1 cellular context compared by ENCODE assay signal in genomic region chr1:186082235-186082937, GRCh38.
TF ChIP-seq lines count a peak whose summit lies in the region.

No MANE protein-coding gene starts in this region.

TF ChIP-seq in K562, 482 proteins besides CTCF, POLR2A, EP300 and RAD21 (continued from another document and continues in another):
- TF ChIP-seq, protein P1, sequence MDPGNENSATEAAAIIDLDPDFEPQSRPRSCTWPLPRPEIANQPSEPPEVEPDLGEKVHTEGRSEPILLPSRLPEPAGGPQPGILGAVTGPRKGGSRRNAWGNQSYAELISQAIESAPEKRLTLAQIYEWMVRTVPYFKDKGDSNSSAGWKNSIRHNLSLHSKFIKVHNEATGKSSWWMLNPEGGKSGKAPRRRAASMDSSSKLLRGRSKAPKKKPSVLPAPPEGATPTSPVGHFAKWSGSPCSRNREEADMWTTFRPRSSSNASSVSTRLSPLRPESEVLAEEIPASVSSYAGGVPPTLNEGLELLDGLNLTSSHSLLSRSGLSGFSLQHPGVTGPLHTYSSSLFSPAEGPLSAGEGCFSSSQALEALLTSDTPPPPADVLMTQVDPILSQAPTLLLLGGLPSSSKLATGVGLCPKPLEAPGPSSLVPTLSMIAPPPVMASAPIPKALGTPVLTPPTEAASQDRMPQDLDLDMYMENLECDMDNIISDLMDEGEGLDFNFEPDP (CRISPR knock-in tag; IDR thresholded peaks at IDR 0.05), result no peak
- no peak for TF ChIP-seq ARID2 (IDR thresholded peaks at IDR 0.05)
- TF ChIP-seq, protein P2, sequence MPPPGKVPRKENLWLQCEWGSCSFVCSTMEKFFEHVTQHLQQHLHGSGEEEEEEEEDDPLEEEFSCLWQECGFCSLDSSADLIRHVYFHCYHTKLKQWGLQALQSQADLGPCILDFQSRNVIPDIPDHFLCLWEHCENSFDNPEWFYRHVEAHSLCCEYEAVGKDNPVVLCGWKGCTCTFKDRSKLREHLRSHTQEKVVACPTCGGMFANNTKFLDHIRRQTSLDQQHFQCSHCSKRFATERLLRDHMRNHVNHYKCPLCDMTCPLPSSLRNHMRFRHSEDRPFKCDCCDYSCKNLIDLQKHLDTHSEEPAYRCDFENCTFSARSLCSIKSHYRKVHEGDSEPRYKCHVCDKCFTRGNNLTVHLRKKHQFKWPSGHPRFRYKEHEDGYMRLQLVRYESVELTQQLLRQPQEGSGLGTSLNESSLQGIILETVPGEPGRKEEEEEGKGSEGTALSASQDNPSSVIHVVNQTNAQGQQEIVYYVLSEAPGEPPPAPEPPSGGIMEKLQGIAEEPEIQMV (tag; conservative IDR thresholded peaks at IDR 0.05; ENCODE audit: low read depth), result no peak
- TF ChIP-seq CREB1 (IDR thresholded peaks at IDR 0.05), result peak; percentile 83
- peak; percentile 61; the same call in 1 of the 2 replicates for TF ChIP-seq CREB1 (CRISPR knock-in tag; IDR thresholded peaks at IDR 0.05)
- TF ChIP-seq E4F1 (CRISPR knock-in tag; IDR thresholded peaks at IDR 0.05; ENCODE audit: borderline replicate concordance), result no peak
- peak; percentile 83 for TF ChIP-seq NBN (IDR thresholded peaks at IDR 0.05; ENCODE audit: low read depth)
- TF ChIP-seq RUNX1 (IDR thresholded peaks at IDR 0.05; ENCODE audit: low read depth), result no peak
- TF ChIP-seq, protein P3, sequence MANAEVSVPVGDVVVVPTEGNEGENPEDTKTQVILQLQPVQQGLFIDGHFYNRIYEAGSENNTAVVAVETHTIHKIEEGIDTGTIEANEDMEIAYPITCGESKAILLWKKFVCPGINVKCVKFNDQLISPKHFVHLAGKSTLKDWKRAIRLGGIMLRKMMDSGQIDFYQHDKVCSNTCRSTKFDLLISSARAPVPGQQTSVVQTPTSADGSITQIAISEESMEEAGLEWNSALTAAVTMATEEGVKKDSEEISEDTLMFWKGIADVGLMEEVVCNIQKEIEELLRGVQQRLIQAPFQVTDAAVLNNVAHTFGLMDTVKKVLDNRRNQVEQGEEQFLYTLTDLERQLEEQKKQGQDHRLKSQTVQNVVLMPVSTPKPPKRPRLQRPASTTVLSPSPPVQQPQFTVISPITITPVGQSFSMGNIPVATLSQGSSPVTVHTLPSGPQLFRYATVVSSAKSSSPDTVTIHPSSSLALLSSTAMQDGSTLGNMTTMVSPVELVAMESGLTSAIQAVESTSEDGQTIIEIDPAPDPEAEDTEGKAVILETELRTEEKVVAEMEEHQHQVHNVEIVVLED (CRISPR knock-in tag; IDR thresholded peaks at IDR 0.05), result 0 out of 2 replicates have a peak, but pooled peaks have one; percentile 20
- peak; percentile 74; the same call in 1 of the 2 replicates for TF ChIP-seq ZNF263 (CRISPR knock-in tag; IDR thresholded peaks at IDR 0.05; ENCODE audit: borderline replicate concordance)
- TF ChIP-seq CHCHD3 (CRISPR knock-in tag; IDR thresholded peaks at IDR 0.05), result no peak
- TF ChIP-seq, protein P4, sequence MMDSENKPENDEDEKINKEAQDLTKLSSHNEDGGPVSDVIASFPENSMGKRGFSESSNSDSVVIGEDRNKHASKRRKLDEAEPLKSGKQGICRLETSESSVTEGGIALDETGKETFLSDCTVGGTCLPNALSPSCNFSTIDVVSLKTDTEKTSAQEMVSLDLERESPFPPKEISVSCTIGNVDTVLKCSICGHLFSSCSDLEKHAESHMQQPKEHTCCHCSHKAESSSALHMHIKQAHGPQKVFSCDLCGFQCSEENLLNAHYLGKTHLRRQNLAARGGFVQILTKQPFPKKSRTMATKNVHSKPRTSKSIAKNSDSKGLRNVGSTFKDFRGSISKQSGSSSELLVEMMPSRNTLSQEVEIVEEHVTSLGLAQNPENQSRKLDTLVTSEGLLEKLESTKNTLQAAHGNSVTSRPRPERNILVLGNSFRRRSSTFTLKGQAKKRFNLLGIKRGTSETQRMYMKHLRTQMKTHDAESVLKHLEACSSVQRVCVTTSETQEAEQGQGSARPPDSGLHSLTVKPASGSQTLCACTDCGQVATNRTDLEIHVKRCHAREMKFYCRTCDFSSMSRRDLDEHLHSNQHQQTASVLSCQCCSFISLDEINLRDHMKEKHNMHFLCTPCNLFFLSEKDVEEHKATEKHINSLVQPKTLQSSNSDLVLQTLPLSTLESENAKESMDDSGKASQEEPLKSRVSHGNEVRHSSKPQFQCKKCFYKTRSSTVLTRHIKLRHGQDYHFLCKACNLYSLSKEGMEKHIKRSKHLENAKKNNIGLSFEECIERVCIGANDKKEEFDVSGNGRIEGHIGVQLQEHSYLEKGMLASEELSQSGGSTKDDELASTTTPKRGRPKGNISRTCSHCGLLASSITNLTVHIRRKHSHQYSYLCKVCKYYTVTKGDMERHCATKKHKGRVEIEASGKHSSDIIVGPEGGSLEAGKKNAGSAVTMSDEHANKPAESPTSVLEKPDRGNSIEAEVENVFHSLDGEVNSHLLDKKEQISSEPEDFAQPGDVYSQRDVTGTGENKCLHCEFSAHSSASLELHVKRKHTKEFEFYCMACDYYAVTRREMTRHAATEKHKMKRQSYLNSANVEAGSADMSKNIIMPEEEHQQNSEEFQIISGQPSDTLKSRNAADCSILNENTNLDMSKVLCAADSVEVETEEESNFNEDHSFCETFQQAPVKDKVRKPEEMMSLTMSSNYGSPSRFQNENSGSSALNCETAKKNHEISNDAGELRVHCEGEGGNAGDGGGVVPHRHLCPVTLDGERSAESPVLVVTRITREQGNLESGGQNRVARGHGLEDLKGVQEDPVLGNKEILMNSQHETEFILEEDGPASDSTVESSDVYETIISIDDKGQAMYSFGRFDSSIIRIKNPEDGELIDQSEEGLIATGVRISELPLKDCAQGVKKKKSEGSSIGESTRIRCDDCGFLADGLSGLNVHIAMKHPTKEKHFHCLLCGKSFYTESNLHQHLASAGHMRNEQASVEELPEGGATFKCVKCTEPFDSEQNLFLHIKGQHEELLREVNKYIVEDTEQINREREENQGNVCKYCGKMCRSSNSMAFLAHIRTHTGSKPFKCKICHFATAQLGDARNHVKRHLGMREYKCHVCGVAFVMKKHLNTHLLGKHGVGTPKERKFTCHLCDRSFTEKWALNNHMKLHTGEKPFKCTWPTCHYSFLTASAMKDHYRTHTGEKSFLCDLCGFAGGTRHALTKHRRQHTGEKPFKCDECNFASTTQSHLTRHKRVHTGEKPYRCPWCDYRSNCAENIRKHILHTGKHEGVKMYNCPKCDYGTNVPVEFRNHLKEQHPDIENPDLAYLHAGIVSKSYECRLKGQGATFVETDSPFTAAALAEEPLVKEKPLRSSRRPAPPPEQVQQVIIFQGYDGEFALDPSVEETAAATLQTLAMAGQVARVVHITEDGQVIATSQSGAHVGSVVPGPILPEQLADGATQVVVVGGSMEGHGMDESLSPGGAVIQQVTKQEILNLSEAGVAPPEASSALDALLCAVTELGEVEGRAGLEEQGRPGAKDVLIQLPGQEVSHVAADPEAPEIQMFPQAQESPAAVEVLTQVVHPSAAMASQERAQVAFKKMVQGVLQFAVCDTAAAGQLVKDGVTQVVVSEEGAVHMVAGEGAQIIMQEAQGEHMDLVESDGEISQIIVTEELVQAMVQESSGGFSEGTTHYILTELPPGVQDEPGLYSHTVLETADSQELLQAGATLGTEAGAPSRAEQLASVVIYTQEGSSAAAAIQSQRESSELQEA (IDR thresholded peaks at IDR 0.05; ENCODE audit: low read depth), result no peak
- no peak for TF ChIP-seq SIRT6 (IDR thresholded peaks at IDR 0.05; ENCODE audit: low read depth, low read length)
- no peak for TF ChIP-seq CSDE1 (IDR thresholded peaks at IDR 0.05)
- no peak for TF ChIP-seq POU5F1 (IDR thresholded peaks at IDR 0.05; ENCODE audit: borderline replicate concordance, low read depth, low read length, partially characterized antibody)
- 0 out of 2 replicates have a peak, but pooled peaks have one; percentile 21 for TF ChIP-seq ZNF583 (CRISPR knock-in tag; IDR thresholded peaks at IDR 0.05)
- TF ChIP-seq LCOR (CRISPR knock-in tag; IDR thresholded peaks at IDR 0.05), result no peak
- no peak for TF ChIP-seq KLF10 (CRISPR knock-in tag; IDR thresholded peaks at IDR 0.05)
- TF ChIP-seq SREBF2 (CRISPR knock-in tag; IDR thresholded peaks at IDR 0.05), result no peak
- TF ChIP-seq HMGN3 (IDR thresholded peaks at IDR 0.05; ENCODE audit: borderline replicate concordance, extremely low read depth, insufficient read length, low read depth, low read length), result no peak
- TF ChIP-seq ZBTB1 (CRISPR knock-in tag; IDR thresholded peaks at IDR 0.05; ENCODE audit: borderline replicate concordance, low read depth), result no peak
- no peak for TF ChIP-seq XRCC3 (IDR thresholded peaks at IDR 0.05)
- no peak for TF ChIP-seq SAFB2 (IDR thresholded peaks at IDR 0.05; ENCODE audit: borderline replicate concordance, low read depth, low read length, severe bottlenecking)
- no peak for TF ChIP-seq ZNF12 (CRISPR knock-in tag; IDR thresholded peaks at IDR 0.05)
- TF ChIP-seq, protein P5, sequence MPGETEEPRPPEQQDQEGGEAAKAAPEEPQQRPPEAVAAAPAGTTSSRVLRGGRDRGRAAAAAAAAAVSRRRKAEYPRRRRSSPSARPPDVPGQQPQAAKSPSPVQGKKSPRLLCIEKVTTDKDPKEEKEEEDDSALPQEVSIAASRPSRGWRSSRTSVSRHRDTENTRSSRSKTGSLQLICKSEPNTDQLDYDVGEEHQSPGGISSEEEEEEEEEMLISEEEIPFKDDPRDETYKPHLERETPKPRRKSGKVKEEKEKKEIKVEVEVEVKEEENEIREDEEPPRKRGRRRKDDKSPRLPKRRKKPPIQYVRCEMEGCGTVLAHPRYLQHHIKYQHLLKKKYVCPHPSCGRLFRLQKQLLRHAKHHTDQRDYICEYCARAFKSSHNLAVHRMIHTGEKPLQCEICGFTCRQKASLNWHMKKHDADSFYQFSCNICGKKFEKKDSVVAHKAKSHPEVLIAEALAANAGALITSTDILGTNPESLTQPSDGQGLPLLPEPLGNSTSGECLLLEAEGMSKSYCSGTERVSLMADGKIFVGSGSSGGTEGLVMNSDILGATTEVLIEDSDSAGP (CRISPR knock-in tag; IDR thresholded peaks at IDR 0.05), result no peak
- TF ChIP-seq SAP30 (IDR thresholded peaks at IDR 0.05; ENCODE audit: borderline replicate concordance, insufficient read depth, low read depth, low read length, poor library complexity, severe bottlenecking), result no peak
- TF ChIP-seq GABPB2 (CRISPR knock-in tag; conservative IDR thresholded peaks at IDR 0.05), result no peak
- no peak for TF ChIP-seq RBM15 (IDR thresholded peaks at IDR 0.05; ENCODE audit: insufficient read depth, low read length)
- TF ChIP-seq PYGO2 (tag; IDR thresholded peaks at IDR 0.05), result no peak
- TF ChIP-seq PHB2 (IDR thresholded peaks at IDR 0.05; ENCODE audit: low read depth), result no peak
- TF ChIP-seq MXI1 (IDR thresholded peaks at IDR 0.05; ENCODE audit: low read depth, low read length), result peak; percentile 59; the same call in 1 of the 2 replicates
- TF ChIP-seq NCOA1 (IDR thresholded peaks at IDR 0.05; ENCODE audit: low read depth), result peak; percentile 78; the same call in 1 of the 2 replicates
- TF ChIP-seq ATF6 (CRISPR knock-in tag; IDR thresholded peaks at IDR 0.05), result no peak
- TF ChIP-seq RBM14 (IDR thresholded peaks at IDR 0.05; ENCODE audit: borderline replicate concordance, insufficient read depth, low read depth, low read length), result no peak
- no peak for TF ChIP-seq HNRNPH1 (optimal IDR thresholded peaks at IDR 0.05; ENCODE audit: low read depth, low read length)
- TF ChIP-seq FOXA3 (CRISPR knock-in tag; conservative IDR thresholded peaks at IDR 0.05 in 1 of 2, IDR thresholded peaks at IDR 0.05 in 1 of 2), result peak; percentile 69 to 96; a peak in 3 of 4 replicates
